ENCODE assay signal across 20 cellular contexts in the genomic region with DNA sequence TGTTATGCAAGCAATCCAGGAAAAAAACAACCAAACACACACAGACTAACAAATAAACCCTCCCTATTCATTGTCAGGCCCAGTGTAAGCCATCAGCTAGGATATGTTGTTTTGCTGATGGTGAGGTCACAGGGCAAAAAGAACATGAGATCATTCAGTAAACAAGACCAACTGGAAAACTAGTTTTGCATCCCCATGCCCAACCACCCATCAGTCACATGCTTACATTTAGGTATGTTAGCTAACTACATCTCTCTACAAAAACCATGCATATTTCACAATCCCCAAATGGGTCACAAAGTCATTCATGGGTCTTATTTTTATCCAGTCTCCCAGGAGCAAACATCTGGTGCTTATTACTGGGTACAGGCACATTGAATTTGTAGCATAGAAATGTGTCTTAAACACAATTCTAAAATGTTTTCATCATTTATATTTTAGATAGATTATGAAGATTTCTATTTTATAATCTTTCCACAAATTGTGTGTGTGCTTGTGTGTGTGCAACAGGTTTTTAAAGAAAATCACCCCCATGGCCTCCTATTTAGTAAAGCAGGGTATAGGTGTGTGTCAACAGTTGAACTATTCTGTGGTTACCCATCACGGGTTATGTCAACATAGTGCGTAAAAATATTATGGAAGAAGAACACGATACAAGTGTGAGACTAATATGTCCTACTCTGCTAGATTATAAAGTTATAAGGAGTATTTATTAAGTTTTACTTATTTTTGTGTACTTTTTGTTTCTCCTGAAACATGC.
DNase-seq lines count a peak whose midpoint lies in the region; ATAC-seq, FAIRE-seq and TF ChIP-seq lines count a peak whose summit lies in the region.
"Had no signal": no experiment of that assay in that cellular context is flagged by ENCODE, and none has a peak within 500 bp of the region (broad histone marks: within the 10 kb centered on the region; RNA-seq: fewer than 3 reads in every experiment).

No MANE protein-coding gene starts in this region.

- H3K4me1 Mint-ChIP-seq in activated T-cell treated with anti-CD3 and anti-CD28 coated beads, Interleukin-2, amount 50 U/mL, for 24 hours (ENCODE audit: low read depth) = peaks cover 10% of the 10 kb centered on the region
- H3K4me1 Mint-ChIP-seq: immature natural killer cell had no signal

- H3K9me3 ChIP-seq in psoas muscle = no peaks in the 10 kb centered on the region
- H3K9me3 ChIP-seq: mucosa of descending colon, prostate gland had no signal

- no peak overlapping the region for H3K27ac Mint-ChIP-seq in activated T-cell treated with anti-CD3 and anti-CD28 coated beads, Interleukin-2, amount 50 U/mL, for 24 hours
- H3K27ac Mint-ChIP-seq: activated CD8-positive, alpha-beta T cell treated with anti-CD3 and anti-CD28 coated beads for 36 hours; CD4-positive, alpha-beta memory T cell; immature natural killer cell had no signal

- no peak overlapping the region for H3K4me3 ChIP-seq in LNCaP clone FGC (ENCODE audit: low read depth, low read length)
- H3K4me3 ChIP-seq in psoas muscle = no peak overlapping the region
- H3K4me3 ChIP-seq: mucosa of descending colon, prostate gland had no signal

- H3K36me3 ChIP-seq in psoas muscle (ENCODE audit: insufficient read depth in 1 of 2, low read depth in 1 of 2) = no peaks in the 10 kb centered on the region
- H3K36me3 ChIP-seq: prostate gland had no signal

- peak in 2 of 4 donors; percentile 30 to 70 for ATAC-seq in psoas muscle
- ATAC-seq in HG02938 (IDR thresholded peaks at IDR 0.05; ENCODE audit: unreplicated experiment) = no peak
- ATAC-seq in GM21526 (IDR thresholded peaks at IDR 0.05; ENCODE audit: low FRiP score, unreplicated experiment) = no peak
- ATAC-seq: activated CD8-positive, alpha-beta T cell treated with anti-CD3 and anti-CD28 coated beads for 36 hours; foreskin keratinocyte; mucosa of descending colon had no signal

- TF ChIP-seq CTCF in LNCaP clone FGC (IDR thresholded peaks at IDR 0.05; ENCODE audit: control insufficient read depth, extremely low read depth, insufficient read depth) (no peak), psoas muscle (IDR thresholded peaks at IDR 0.05) (no peak)

- DNase-seq in COLO668 (lab: John Stamatoyannopoulos, UW; ENCODE audit: unreplicated experiment) (peak; percentile 36), LNCaP clone FGC (ENCODE audit: low read depth) (peak; percentile 33), psoas muscle (no peak), NCI-H1417 (lab: John Stamatoyannopoulos, UW) (no peak)
- DNase-seq in activated T-cell treated with anti-CD3 and anti-CD28 coated beads, Interleukin-2, amount 50 U/mL, for 24 hours = no peak
- DNase-seq: activated CD8-positive, alpha-beta T cell treated with anti-CD3 and anti-CD28 coated beads for 36 hours; activated naive CD4-positive, alpha-beta T cell; CD4-positive, alpha-beta memory T cell; foreskin keratinocyte; immature natural killer cell; MM.1S; mucosa of descending colon; NCI-H510A treated with DMSO at 0.1 percent for 48 hours; stimulated activated CD4-positive, alpha-beta T cell treated with anti-CD3 and anti-CD28 coated beads, Interleukin-4, amount 100 ng/mL, for 24 hours; stimulated activated naive CD4-positive, alpha-beta T cell treated with Interleukin-2 at 50 U/mL for 16 hours; T1000 had no signal

- WGBS in psoas muscle, 3 donors = 84 to 91% (median 88%) methylated on average over 3 of the region's 3 CpGs

- H3K36me3 Mint-ChIP-seq in activated T-cell treated with anti-CD3 and anti-CD28 coated beads, Interleukin-2, amount 50 U/mL, for 24 hours (ENCODE audit: low read depth) = no peaks in the 10 kb centered on the region
- H3K36me3 Mint-ChIP-seq: CD4-positive, alpha-beta memory T cell; immature natural killer cell had no signal

- no peak overlapping the region for H3K4me3 Mint-ChIP-seq in activated T-cell treated with anti-CD3 and anti-CD28 coated beads, Interleukin-2, amount 50 U/mL, for 24 hours
- H3K4me3 Mint-ChIP-seq: activated CD8-positive, alpha-beta T cell treated with anti-CD3 and anti-CD28 coated beads for 36 hours; CD4-positive, alpha-beta memory T cell; immature natural killer cell had no signal

- H3K27me3 ChIP-seq in psoas muscle (ENCODE audit: insufficient read depth in 3 of 3, low read length in 2 of 3) = no peaks in the 10 kb centered on the region
- H3K27me3 ChIP-seq: foreskin keratinocyte had no signal

- peaks cover 16% of the 10 kb centered on the region for H3K27me3 Mint-ChIP-seq in activated T-cell treated with anti-CD3 and anti-CD28 coated beads, Interleukin-2, amount 50 U/mL, for 24 hours

- no peaks in the 10 kb centered on the region for H3K9me3 Mint-ChIP-seq in activated T-cell treated with anti-CD3 and anti-CD28 coated beads, Interleukin-2, amount 50 U/mL, for 24 hours
- H3K9me3 Mint-ChIP-seq: activated CD8-positive, alpha-beta T cell treated with anti-CD3 and anti-CD28 coated beads for 36 hours; CD4-positive, alpha-beta memory T cell; immature natural killer cell had no signal

- FAIRE-seq in endometrium (lab: Jason Lieb, UNC) = peak; percentile 96

- intact Hi-C loops in psoas muscle (cut with DNase I) = no loop called here

- H3K27ac ChIP-seq in psoas muscle = peak overlapping the region; percentile 25
- H3K27ac ChIP-seq: foreskin keratinocyte, prostate gland had no signal

- peaks cover 19% of the 10 kb centered on the region for H3K4me1 ChIP-seq in psoas muscle
- H3K4me1 ChIP-seq: prostate gland had no signal

Comparison
In these comparisons a context has a peak if more than half of its experiments do, and no peak if none do; other contexts are left out.
1. DNase-seq: peak in COLO668 (single experiment) and LNCaP clone FGC (single experiment); none in psoas muscle (0 of 2), NCI-H1417 (0 of 3) and activated T-cell treated with anti-CD3 and anti-CD28 coated beads, Interleukin-2, amount 50 U/mL, for 24 hours (single experiment).